Comparison of ENCODE assay signal across 1 cellular context in the genomic region with DNA sequence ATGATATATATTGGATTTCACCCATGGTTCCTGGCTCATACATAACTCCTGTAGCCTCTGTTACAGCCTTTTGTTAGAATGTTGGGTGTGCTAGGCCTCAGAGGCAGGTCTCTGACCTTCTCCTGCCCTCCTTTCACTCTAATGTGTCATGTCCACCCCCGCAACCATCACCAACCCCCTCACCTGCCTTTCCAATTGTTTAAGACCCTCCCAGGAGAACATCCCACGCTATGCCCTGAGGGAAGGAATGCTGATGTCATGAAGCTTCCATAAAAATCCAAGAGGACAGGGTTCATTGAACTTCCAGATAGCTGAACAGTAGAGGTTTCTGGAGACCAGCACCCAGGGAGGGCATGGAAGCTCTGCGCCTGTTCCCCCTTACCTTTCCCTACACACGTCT.
TF ChIP-seq lines count a peak whose summit lies in the region.

No MANE protein-coding gene starts in this region.

TF ChIP-seq in GM23338, 12 proteins besides CTCF, POLR2A, EP300 and RAD21 (continued from another document):
- TF ChIP-seq, protein P1, sequence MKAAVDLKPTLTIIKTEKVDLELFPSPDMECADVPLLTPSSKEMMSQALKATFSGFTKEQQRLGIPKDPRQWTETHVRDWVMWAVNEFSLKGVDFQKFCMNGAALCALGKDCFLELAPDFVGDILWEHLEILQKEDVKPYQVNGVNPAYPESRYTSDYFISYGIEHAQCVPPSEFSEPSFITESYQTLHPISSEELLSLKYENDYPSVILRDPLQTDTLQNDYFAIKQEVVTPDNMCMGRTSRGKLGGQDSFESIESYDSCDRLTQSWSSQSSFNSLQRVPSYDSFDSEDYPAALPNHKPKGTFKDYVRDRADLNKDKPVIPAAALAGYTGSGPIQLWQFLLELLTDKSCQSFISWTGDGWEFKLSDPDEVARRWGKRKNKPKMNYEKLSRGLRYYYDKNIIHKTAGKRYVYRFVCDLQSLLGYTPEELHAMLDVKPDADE (IDR thresholded peaks at IDR 0.05) = no peak
- no peak for TF ChIP-seq CREB1 (CRISPR knock-in tag; IDR thresholded peaks at IDR 0.05; ENCODE audit: low read depth)
